Comparison of ENCODE assay signal across 13 cellular contexts in the genomic region with DNA sequence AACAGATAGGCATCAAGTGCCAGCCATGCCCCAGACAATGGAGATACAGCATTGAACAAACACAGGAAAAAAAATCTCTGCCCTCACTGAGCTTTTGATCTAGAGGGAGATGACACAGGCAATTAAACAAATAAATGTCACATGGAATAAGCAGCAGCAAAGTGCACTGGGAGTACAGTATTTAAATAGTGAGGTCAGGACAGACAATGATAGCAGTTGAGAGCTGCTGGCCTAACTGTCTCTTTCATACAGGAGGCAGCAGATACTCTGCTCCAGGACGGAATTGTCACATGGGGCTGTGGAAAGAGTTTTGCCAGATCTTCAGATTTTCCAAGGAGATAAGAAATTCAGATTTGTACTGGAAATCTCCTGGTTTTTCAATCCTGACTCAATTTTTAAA.
DNase-seq lines count a peak whose midpoint lies in the region; ATAC-seq and TF ChIP-seq lines count a peak whose summit lies in the region.
"Had no signal": no experiment of that assay in that cellular context is flagged by ENCODE, and none has a peak within 500 bp of the region (broad histone marks: within the 10 kb centered on the region; RNA-seq: fewer than 3 reads in every experiment).

No MANE protein-coding gene starts in this region.

- no peak overlapping the region for H3T11ph ChIP-seq in H9 (ENCODE audit: low read length)

- no peak overlapping the region for H3K4me2 ChIP-seq in H9 (ENCODE audit: insufficient read depth, insufficient read length, low read length)
- H3K4me2 ChIP-seq: BLaER1 treated with 17β-estradiol and CSF1 and Interleukin-3, amounts not matched to agents 10 nM and 100 nM had no signal

- H2AFZ ChIP-seq in H9 (ENCODE audit: low read length), result no peak overlapping the region
- H2AFZ ChIP-seq: GM23248 had no signal

- no peak overlapping the region for H3K18ac ChIP-seq in H9 (ENCODE audit: insufficient read length, low read depth, low read length)

- 50% methylated on average over 1 of the region's 1 CpG for WGBS in right lobe of liver (ENCODE audit: insufficient coverage, low coverage, low lambda C conversion rate, missing lambda C conversion rate)
- no CpG with 5 or more reads among the region's 1 CpG for WGBS in H9 (ENCODE audit: extremely low coverage, insufficient read length, low lambda C conversion rate)

- H4K20me1 ChIP-seq in H9 (ENCODE audit: control insufficient read depth, insufficient read depth, insufficient read length), result no peaks in the 10 kb centered on the region
- H4K20me1 ChIP-seq: BLaER1 treated with 17β-estradiol and CSF1 and Interleukin-3, amounts not matched to agents 10 nM and 100 nM had no signal

- no peaks in the 10 kb centered on the region for H3K9me3 Mint-ChIP-seq in H9
- H3K9me3 Mint-ChIP-seq in activated T-cell treated with anti-CD3 and anti-CD28 coated beads, Interleukin-2, amount 50 U/mL, for 4 hours, result no peaks in the 10 kb centered on the region
- H3K9me3 Mint-ChIP-seq: CD4-positive, CD25-positive, alpha-beta regulatory T cell had no signal

- no peak overlapping the region for H4K91ac ChIP-seq in H9 (ENCODE audit: insufficient read length, low read depth, low read length)

- H3K56ac ChIP-seq in H9 (ENCODE audit: insufficient read length, low read depth, low read length), result no peak overlapping the region

- DNase-seq in Right ventricle myocardium superior (no peak), right atrium auricular region (ENCODE audit: low spot score) (no peak), ascending aorta (ENCODE audit: low spot score in 2 of 2) (no peak), right lobe of liver (no peak), H9 (no peak)
- no peak for DNase-seq in activated T-cell treated with anti-CD3 and anti-CD28 coated beads, Interleukin-2, amount 50 U/mL, for 4 hours
- DNase-seq: ACHN; CD4-positive, CD25-positive, alpha-beta regulatory T cell; DMS53; GF-D8; GM23248 had no signal

- intact Hi-C loops in Right ventricle myocardium superior (cut with DNase I) (no loop called here), ascending aorta (cut with DNase I) (no loop called here), right lobe of liver (cut with DNase I) (no loop called here)

- H2AK5ac ChIP-seq in H9 (ENCODE audit: insufficient read length, low read length), result no peak overlapping the region

- TF ChIP-seq POLR2A in right lobe of liver (IDR thresholded peaks at IDR 0.05), result no peak

- no peaks in the 10 kb centered on the region for H3K79me1 ChIP-seq in H9 (ENCODE audit: insufficient read depth, low read depth, low read length, poor library complexity, severe bottlenecking)

- H3K4me3 ChIP-seq in right atrium auricular region (no peak overlapping the region), ascending aorta (no peak overlapping the region), right lobe of liver (no peak overlapping the region)
- H3K4me3 ChIP-seq: BLaER1 treated with 17β-estradiol and CSF1 and Interleukin-3, amounts not matched to agents 10 nM and 100 nM; GM23248 had no signal

- H2BK20ac ChIP-seq in H9 (ENCODE audit: low read depth, low read length, poor library complexity, severe bottlenecking), result no peak overlapping the region

- H3K23ac ChIP-seq in H9 (ENCODE audit: insufficient read length, low read depth, low read length), result no peak overlapping the region

- H3K14ac ChIP-seq in H9 (ENCODE audit: insufficient read depth, low read length), result no peak overlapping the region

- H2BK120ac ChIP-seq in H9 (ENCODE audit: low read depth, low read length, poor library complexity, severe bottlenecking), result no peak overlapping the region

- peak; percentile 46 for ATAC-seq in Right ventricle myocardium superior (ENCODE audit: poor library complexity)
- ATAC-seq in right lobe of liver, result peak; percentile 41 to 83 (median 70)
- ATAC-seq in HG02938 (IDR thresholded peaks at IDR 0.05; ENCODE audit: unreplicated experiment), result no peak
- ATAC-seq in activated T-cell treated with anti-CD3 and anti-CD28 coated beads, Interleukin-2, amount 50 U/mL, for 4 hours, result no peak

- TF ChIP-seq CTCF in right atrium auricular region (IDR thresholded peaks at IDR 0.05) (no peak), ascending aorta (IDR thresholded peaks at IDR 0.05) (no peak), right lobe of liver (IDR thresholded peaks at IDR 0.05) (no peak), H9 (conservative IDR thresholded peaks at IDR 0.05) (no peak)

- no peak overlapping the region for H3K4ac ChIP-seq in H9 (ENCODE audit: low read depth, low read length)

- no peaks in the 10 kb centered on the region for H3K23me2 ChIP-seq in H9 (ENCODE audit: insufficient read length, low read depth, low read length, poor library complexity, severe bottlenecking)

- H3K27ac Mint-ChIP-seq in H9, result no peak overlapping the region
- H3K27ac Mint-ChIP-seq: CD4-positive, CD25-positive, alpha-beta regulatory T cell had no signal

- H3K36me3 Mint-ChIP-seq in H9 (ENCODE audit: insufficient read depth in 1 of 3, low read depth in 3 of 3), result no peaks in the 10 kb centered on the region
- no peaks in the 10 kb centered on the region for H3K36me3 Mint-ChIP-seq in activated T-cell treated with anti-CD3 and anti-CD28 coated beads, Interleukin-2, amount 50 U/mL, for 4 hours (ENCODE audit: insufficient read depth)
- H3K36me3 Mint-ChIP-seq: CD4-positive, CD25-positive, alpha-beta regulatory T cell had no signal

- no peak overlapping the region for H2BK15ac ChIP-seq in H9 (ENCODE audit: low read depth, low read length)

- no peak overlapping the region for H4K5ac ChIP-seq in H9 (ENCODE audit: insufficient read length, low read depth, low read length)

- H3K9me3 ChIP-seq in right atrium auricular region (no peaks in the 10 kb centered on the region), ascending aorta (no peaks in the 10 kb centered on the region), right lobe of liver (no peaks in the 10 kb centered on the region), H9 (ENCODE audit: control insufficient read depth, low read depth, low read length) (no peaks in the 10 kb centered on the region)
- H3K9me3 ChIP-seq: BLaER1 treated with 17β-estradiol and CSF1 and Interleukin-3, amounts not matched to agents 10 nM and 100 nM had no signal

- H2BK5ac ChIP-seq in H9 (ENCODE audit: insufficient read length, low read length), result no peak overlapping the region

- H3K4me3 Mint-ChIP-seq in H9, result no peak overlapping the region
- H3K4me3 Mint-ChIP-seq in activated T-cell treated with anti-CD3 and anti-CD28 coated beads, Interleukin-2, amount 50 U/mL, for 4 hours, result no peak overlapping the region
- H3K4me3 Mint-ChIP-seq: CD4-positive, CD25-positive, alpha-beta regulatory T cell had no signal

- H3K27ac ChIP-seq in right atrium auricular region, result no peak overlapping the region
- H3K27ac ChIP-seq in ascending aorta, result peak overlapping the region; percentile 20 to 63
- no peak overlapping the region for H3K27ac ChIP-seq in right lobe of liver
- no peak overlapping the region for H3K27ac ChIP-seq in H9 (ENCODE audit: insufficient read length, low read depth, low read length)
- H3K27ac ChIP-seq: BLaER1 treated with 17β-estradiol and CSF1 and Interleukin-3, amounts not matched to agents 10 nM and 100 nM; GM23248 had no signal

- H3K9ac ChIP-seq in H9 (ENCODE audit: extremely low read depth, insufficient read length, low read length), result no peak overlapping the region
- H3K9ac ChIP-seq: BLaER1 treated with 17β-estradiol and CSF1 and Interleukin-3, amounts not matched to agents 10 nM and 100 nM; GM23248 had no signal

- H3K79me2 ChIP-seq in H9 (ENCODE audit: insufficient read depth, low read length), result no peaks in the 10 kb centered on the region

- H3K27me3 ChIP-seq in right atrium auricular region (no peaks in the 10 kb centered on the region), ascending aorta (no peaks in the 10 kb centered on the region), right lobe of liver (no peaks in the 10 kb centered on the region), H9 (ENCODE audit: insufficient read depth, low read length) (no peaks in the 10 kb centered on the region)
- H3K27me3 ChIP-seq: BLaER1 treated with 17β-estradiol and CSF1 and Interleukin-3, amounts not matched to agents 10 nM and 100 nM had no signal

- no peaks in the 10 kb centered on the region for H3K27me3 Mint-ChIP-seq in H9 (ENCODE audit: low read depth)
- H3K27me3 Mint-ChIP-seq in activated T-cell treated with anti-CD3 and anti-CD28 coated beads, Interleukin-2, amount 50 U/mL, for 4 hours (ENCODE audit: low read depth), result peaks cover 2% of the 10 kb centered on the region

- H4K8ac ChIP-seq in H9 (replicated peaks; ENCODE audit: insufficient read length, low read depth, low read length), result no peak overlapping the region

- H2BK12ac ChIP-seq in H9 (ENCODE audit: insufficient read length, low read depth, low read length), result no peak overlapping the region

- H3K36me3 ChIP-seq in right atrium auricular region (no peaks in the 10 kb centered on the region), ascending aorta (no peaks in the 10 kb centered on the region), right lobe of liver (no peaks in the 10 kb centered on the region)
- H3K36me3 ChIP-seq: BLaER1 treated with 17β-estradiol and CSF1 and Interleukin-3, amounts not matched to agents 10 nM and 100 nM had no signal

- H3K4me1 ChIP-seq in right atrium auricular region (no peaks in the 10 kb centered on the region), ascending aorta (peaks cover 5 to 46% of the 10 kb centered on the region in 2 donors), right lobe of liver (peaks cover 0 to 7% (median under 1%) of the 10 kb centered on the region in 4 donors), H9 (ENCODE audit: insufficient read depth, low read length) (no peaks in the 10 kb centered on the region)
- H3K4me1 ChIP-seq: BLaER1 treated with 17β-estradiol and CSF1 and Interleukin-3, amounts not matched to agents 10 nM and 100 nM had no signal

- no peaks in the 10 kb centered on the region for H3K4me1 Mint-ChIP-seq in H9
- no peaks in the 10 kb centered on the region for H3K4me1 Mint-ChIP-seq in activated T-cell treated with anti-CD3 and anti-CD28 coated beads, Interleukin-2, amount 50 U/mL, for 4 hours (ENCODE audit: low read depth)
- H3K4me1 Mint-ChIP-seq: CD4-positive, CD25-positive, alpha-beta regulatory T cell had no signal

Comparison
In these comparisons a context has a peak if more than half of its experiments do, and no peak if none do; other contexts are left out.
1. ATAC-seq: peak in Right ventricle myocardium superior (single experiment) and right lobe of liver (4 of 4); none in HG02938 (single experiment) and activated T-cell treated with anti-CD3 and anti-CD28 coated beads, Interleukin-2, amount 50 U/mL, for 4 hours (0 of 2).
2. H3K27ac ChIP-seq: peak in ascending aorta (2 of 2); none in right atrium auricular region (0 of 2), right lobe of liver (0 of 3) and H9 (single experiment).